8 cellular contexts compared by ENCODE assay signal in genomic region chr2:163155279-163155883, GRCh38.
A peak's percentile ranks its signal among the peaks of the same experiment; 100 is the strongest.
DNase-seq lines count a peak whose midpoint lies in the region; ATAC-seq, FAIRE-seq and TF ChIP-seq lines count a peak whose summit lies in the region.

No MANE protein-coding gene starts in this region.

- H3K4me3 Mint-ChIP-seq in astrocyte (ENCODE audit: unreplicated experiment): no peak overlapping the region

- POLR2A ChIA-PET in AG04450 (lab: Yijun Ruan, JAX): no interaction called here

- H3K27me3 Mint-ChIP-seq in astrocyte (ENCODE audit: low read depth, unreplicated experiment): no peaks in the 10 kb centered on the region

- no peak overlapping the region for H3K4me2 ChIP-seq in astrocyte (ENCODE audit: low read length)

- ATAC-seq in GM18499 (IDR thresholded peaks at IDR 0.05; ENCODE audit: insufficient read depth, unreplicated experiment) (peak; percentile 91), HG02884 (IDR thresholded peaks at IDR 0.05; ENCODE audit: unreplicated experiment) (peak; percentile 92)

- H3K4me1 Mint-ChIP-seq in astrocyte (ENCODE audit: low read depth, unreplicated experiment): peaks cover 5% of the 10 kb centered on the region

- H4K20me1 ChIP-seq in astrocyte (ENCODE audit: insufficient read depth, low read length): no peaks in the 10 kb centered on the region

- CTCF ChIA-PET in AG04450 (lab: Charles Lee): interaction anchor here (0.5 to 8.2 kb wide), 25 partner anchors 9 to 1561 kb away, joined by 3 to 117 read pairs (median 4); no protein-coding TSS in a partner anchor

- H3K4me1 ChIP-seq in astrocyte (ENCODE audit: insufficient read depth, low read length): peaks cover 9% of the 10 kb centered on the region

- no peaks in the 10 kb centered on the region for H3K9me3 Mint-ChIP-seq in astrocyte (ENCODE audit: unreplicated experiment)

- no peak overlapping the region for H3K27ac Mint-ChIP-seq in astrocyte (ENCODE audit: unreplicated experiment)

- H3K4me3 ChIP-seq in AG04450 (ENCODE audit: low read depth, low read length) (no peak overlapping the region), astrocyte (ENCODE audit: insufficient read depth, low read depth, low read length) (no peak overlapping the region)

- H3K36me3 Mint-ChIP-seq in astrocyte (ENCODE audit: low read depth, unreplicated experiment): no peaks in the 10 kb centered on the region

- H3K27me3 ChIP-seq in AG04450 (ENCODE audit: control insufficient read depth, insufficient read depth, low read length): no peaks in the 10 kb centered on the region
- no peaks in the 10 kb centered on the region for H3K27me3 ChIP-seq in astrocyte (ENCODE audit: insufficient read depth, low read length)

- no peaks in the 10 kb centered on the region for H3K9me3 ChIP-seq in AG04450 (ENCODE audit: control insufficient read depth, insufficient read depth, low read length)
- no peaks in the 10 kb centered on the region for H3K9me3 ChIP-seq in astrocyte (ENCODE audit: insufficient read depth, low read depth, low read length)

- no peaks in the 10 kb centered on the region for H3K79me2 ChIP-seq in astrocyte (ENCODE audit: insufficient read depth, low read length)

- no peak overlapping the region for H2AFZ ChIP-seq in astrocyte (ENCODE audit: low read depth, low read length)

- H3K9ac ChIP-seq in astrocyte (ENCODE audit: low read length): no peak overlapping the region

- TF ChIP-seq CTCF in AG04450 (IDR thresholded peaks at IDR 0.05; ENCODE audit: low read depth, low read length) (peak; percentile 69), astrocyte (IDR thresholded peaks at IDR 0.05; ENCODE audit: insufficient read depth, low read depth, low read length) (peak; percentile 66)

- FAIRE-seq in astrocyte (lab: Jason Lieb, UNC): peak; percentile 83

- no peaks in the 10 kb centered on the region for H3K36me3 ChIP-seq in astrocyte (ENCODE audit: insufficient read depth, low read length)

- DNase-seq in AG04450 (ENCODE audit: low read depth, low spot score) (no peak), NCI-H1694 (lab: John Stamatoyannopoulos, UW) (peak; percentile 40), astrocyte (ENCODE audit: low read depth) (peak; percentile 13), left kidney (ENCODE audit: low read depth, low spot score) (peak; percentile 63)
- no peak for DNase-seq in activated T-cell treated with anti-CD3 and anti-CD28 coated beads, Interleukin-2, amount 50 U/mL, for 48 hours
- no peak for DNase-seq in activated CD4-positive, alpha-beta T cell treated with anti-CD3 and anti-CD28 coated beads, Interleukin-2, amount 50 U/mL, for 48 hours

- no peak overlapping the region for H3K27ac ChIP-seq in AG04450 (ENCODE audit: low read depth, low read length)
- H3K27ac ChIP-seq in astrocyte (ENCODE audit: low read depth, low read length): no peak overlapping the region

Comparison
In these comparisons a context has a peak if more than half of its experiments do, and no peak if none do; other contexts are left out.
1. DNase-seq: peak in NCI-H1694 (single experiment), astrocyte (single experiment) and left kidney (single experiment); none in AG04450 (single experiment), activated T-cell treated with anti-CD3 and anti-CD28 coated beads, Interleukin-2, amount 50 U/mL, for 48 hours (0 of 2) and activated CD4-positive, alpha-beta T cell treated with anti-CD3 and anti-CD28 coated beads, Interleukin-2, amount 50 U/mL, for 48 hours (0 of 2).